8 cellular contexts compared by ENCODE assay signal in genomic region chr19:11797491-11797890, GRCh38. TPM values are rescaled to one million over a fixed set of nuclear protein-coding genes. Genes with fewer than 3 reads are reported as not detected.
DNase-seq lines count a peak whose midpoint lies in the region; ATAC-seq lines count a peak whose summit lies in the region.

No MANE protein-coding gene starts in this region.

- H3K36me3 Mint-ChIP-seq in activated CD4-positive, alpha-beta T cell treated with anti-CD3 and anti-CD28 coated beads, Interleukin-2, amount 10 ng/mL, durations not matched to agents 24 days and 14 days (ENCODE audit: low read depth) = peaks cover 2% of the 10 kb centered on the region
- H3K36me3 Mint-ChIP-seq in dendritic cell treated with granulocyte-macrophage colony-stimulating factor and Interleukin-4, amounts not matched to agents 40 ng/mL and 50 ng/mL, for 4 days (ENCODE audit: low read depth) = peaks cover 6% of the 10 kb centered on the region

- H3K4me1 Mint-ChIP-seq in activated CD4-positive, alpha-beta T cell treated with anti-CD3 and anti-CD28 coated beads, Interleukin-2, amount 10 ng/mL, durations not matched to agents 24 days and 14 days = peaks cover 9% of the 10 kb centered on the region
- H3K4me1 Mint-ChIP-seq in dendritic cell treated with granulocyte-macrophage colony-stimulating factor and Interleukin-4, amounts not matched to agents 40 ng/mL and 50 ng/mL, for 4 days (ENCODE audit: low read depth) = peaks cover 14% of the 10 kb centered on the region

- no peak overlapping the region for H3K27ac Mint-ChIP-seq in activated CD4-positive, alpha-beta T cell treated with anti-CD3 and anti-CD28 coated beads, Interleukin-2, amount 10 ng/mL, durations not matched to agents 24 days and 14 days
- H3K27ac Mint-ChIP-seq in dendritic cell treated with granulocyte-macrophage colony-stimulating factor and Interleukin-4, amounts not matched to agents 40 ng/mL and 50 ng/mL, for 4 days = peak overlapping the region; percentile 74

- DNase-seq in ELF-1 (ENCODE audit: low read depth, low spot score) (peak; percentile 83), NCI-H510A (lab: John Stamatoyannopoulos, UW) (peak; percentile 89), left colon (peak; percentile 90 to 93)
- DNase-seq in activated CD4-positive, alpha-beta T cell treated with anti-CD3 and anti-CD28 coated beads, Interleukin-2, amount 10 ng/mL, durations not matched to agents 24 days and 14 days = peak; percentile 93
- DNase-seq in stimulated activated CD4-positive, alpha-beta T cell treated with anti-CD3 and anti-CD28 coated beads, Interleukin-1b, Interleukin-23, amount 100 ng/mL, for 4 hours (ENCODE audit: low read depth in 2 of 2) = peak; percentile 55 to 68

- H3K4me3 Mint-ChIP-seq in activated CD4-positive, alpha-beta T cell treated with anti-CD3 and anti-CD28 coated beads, Interleukin-2, amount 10 ng/mL, durations not matched to agents 24 days and 14 days = peak overlapping the region; percentile 84
- H3K4me3 Mint-ChIP-seq in dendritic cell treated with granulocyte-macrophage colony-stimulating factor and Interleukin-4, amounts not matched to agents 40 ng/mL and 50 ng/mL, for 4 days = peak overlapping the region; percentile 11

- no peaks in the 10 kb centered on the region for H3K27me3 Mint-ChIP-seq in activated CD4-positive, alpha-beta T cell treated with anti-CD3 and anti-CD28 coated beads, Interleukin-2, amount 10 ng/mL, durations not matched to agents 24 days and 14 days
- H3K27me3 Mint-ChIP-seq in dendritic cell treated with granulocyte-macrophage colony-stimulating factor and Interleukin-4, amounts not matched to agents 40 ng/mL and 50 ng/mL, for 4 days = peaks cover 5% of the 10 kb centered on the region

- H3K9me3 Mint-ChIP-seq in activated CD4-positive, alpha-beta T cell treated with anti-CD3 and anti-CD28 coated beads, Interleukin-2, amount 10 ng/mL, durations not matched to agents 24 days and 14 days = peaks cover 7% of the 10 kb centered on the region
- H3K9me3 Mint-ChIP-seq in dendritic cell treated with granulocyte-macrophage colony-stimulating factor and Interleukin-4, amounts not matched to agents 40 ng/mL and 50 ng/mL, for 4 days = peaks cover 12% of the 10 kb centered on the region

- intact Hi-C loops in activated CD4-positive, alpha-beta T cell treated with anti-CD3 and anti-CD28 coated beads, Interleukin-2, amount 10 ng/mL, durations not matched to agents 24 days and 14 days (cut with micrococcal nuclease) = loop anchor here (1.0 to 5.0 kb wide), 4 partner anchors 85 to 344 kb away; no protein-coding TSS in a partner anchor
- intact Hi-C loops in dendritic cell treated with granulocyte-macrophage colony-stimulating factor and Interleukin-4, amounts not matched to agents 40 ng/mL and 50 ng/mL, for 4 days (cut with micrococcal nuclease) = loop anchor here (5.0 kb wide), 1 partner anchor 190 kb away; no protein-coding TSS in a partner anchor
- intact Hi-C loops in left colon (cut with DNase I, micrococcal nuclease) = loop anchor here in 1 of 2 donors (5.0 kb wide), 1 partner anchor 190 kb away; no protein-coding TSS in a partner anchor

- ATAC-seq in HG03342 (IDR thresholded peaks at IDR 0.05; ENCODE audit: unreplicated experiment) (peak; percentile 50), left colon (peak; percentile 92), HG03565 (IDR thresholded peaks at IDR 0.05; ENCODE audit: unreplicated experiment) (no peak)

RNA-seq across cellular contexts. Expression of gene ZNF491, which starts 0.8 kb away (rescaled TPM):
- total RNA-seq in activated CD4-positive, alpha-beta T cell treated with anti-CD3 and anti-CD28 coated beads, Interleukin-2, amount 10 ng/mL, durations not matched to agents 24 days and 14 days = 0.12 and 0.68 TPM in 2 replicates
- total RNA-seq in left colon = 1 to 10 TPM; 2.7 to 3.5 TPM

RNA-seq across cellular contexts. Expression of gene ZNF440, which starts 16.6 kb away (rescaled TPM):
- total RNA-seq in activated CD4-positive, alpha-beta T cell treated with anti-CD3 and anti-CD28 coated beads, Interleukin-2, amount 10 ng/mL, durations not matched to agents 24 days and 14 days = 7.4 and 10.5 TPM in 2 replicates
- 10 to 100 TPM; 32.6 to 40.8 TPM for total RNA-seq in left colon

RNA-seq across cellular contexts. Expression of gene ZNF441, which starts 30.7 kb away (rescaled TPM):
- 3.1 and 4.0 TPM in 2 replicates for total RNA-seq in activated CD4-positive, alpha-beta T cell treated with anti-CD3 and anti-CD28 coated beads, Interleukin-2, amount 10 ng/mL, durations not matched to agents 24 days and 14 days
- total RNA-seq in left colon = 1 to 10 TPM; 3.5 to 4.8 TPM

RNA-seq across cellular contexts. Expression of gene ZNF439, which starts 51.0 kb away (rescaled TPM):
- 3.3 and 3.9 TPM in 2 replicates for total RNA-seq in activated CD4-positive, alpha-beta T cell treated with anti-CD3 and anti-CD28 coated beads, Interleukin-2, amount 10 ng/mL, durations not matched to agents 24 days and 14 days
- total RNA-seq in left colon = 10 to 100 TPM in 1 of 2 donors, 1 to 10 TPM in 1; 9.6 to 10.9 TPM

RNA-seq across cellular contexts. Expression of gene ZNF823, which starts 58.7 kb away (rescaled TPM):
- total RNA-seq in activated CD4-positive, alpha-beta T cell treated with anti-CD3 and anti-CD28 coated beads, Interleukin-2, amount 10 ng/mL, durations not matched to agents 24 days and 14 days = 2.4 and 3.0 TPM in 2 replicates
- 10 to 100 TPM; 13.6 to 16.1 TPM for total RNA-seq in left colon
